Comparison of ENCODE assay signal across 10 cellular contexts in the genomic region with DNA sequence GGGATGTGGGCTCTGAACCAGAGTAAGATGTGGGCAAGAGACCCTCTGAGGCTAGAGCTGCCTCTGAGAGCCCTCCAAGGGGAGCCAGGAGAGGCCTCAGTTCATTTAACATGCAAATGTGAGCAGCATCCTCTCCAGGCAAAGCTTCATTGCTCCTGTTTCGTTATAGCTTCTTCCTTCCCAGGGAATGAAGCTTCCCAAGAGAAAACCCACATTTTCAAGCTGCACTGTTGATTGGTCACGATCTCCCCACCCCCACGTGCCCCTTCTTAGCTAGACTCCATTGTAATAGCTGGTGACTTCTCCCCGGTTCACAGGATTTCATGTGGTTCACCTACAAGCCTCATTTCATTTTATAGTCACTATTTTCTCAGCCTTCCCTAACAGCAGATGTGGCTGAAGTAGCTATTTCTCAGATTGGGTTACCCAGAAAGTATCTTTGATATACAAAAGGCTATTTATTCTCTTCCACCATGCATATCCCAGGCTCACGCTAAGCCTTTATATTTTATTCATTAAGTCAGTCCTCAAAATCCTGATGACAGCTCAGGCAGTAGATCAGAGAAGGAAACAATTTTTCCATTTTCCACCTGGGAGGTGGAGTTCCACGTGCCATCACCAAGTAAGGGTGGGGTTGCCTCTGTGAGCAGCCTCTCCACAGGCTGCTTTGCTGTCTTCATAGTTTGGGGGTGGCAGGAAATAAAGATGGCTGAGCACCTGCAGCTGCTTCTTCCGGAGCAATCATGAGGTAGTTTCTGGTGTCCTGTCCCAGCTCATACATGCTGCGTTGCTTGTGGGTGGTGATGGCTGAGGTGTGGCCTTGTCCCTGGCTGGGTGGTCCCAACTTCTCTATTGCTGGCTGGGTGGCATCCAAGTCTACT.
DNase-seq lines count a peak whose midpoint lies in the region; ATAC-seq and TF ChIP-seq lines count a peak whose summit lies in the region.
"Had no signal": no experiment of that assay in that cellular context is flagged by ENCODE, and none has a peak within 500 bp of the region (broad histone marks: within the 10 kb centered on the region; RNA-seq: fewer than 3 reads in every experiment).

No MANE protein-coding gene starts in this region.

- peak; percentile 62 for DNase-seq in NT2/D1 (ENCODE audit: low read depth, low spot score)
- DNase-seq in substantia nigra (lab: John Stamatoyannopoulos, UW), result peak in 2 of 49 donors; percentile 9 to 29
- DNase-seq in NCI-H2029 (lab: John Stamatoyannopoulos, UW), result no peak
- no peak for DNase-seq in foreskin keratinocyte
- DNase-seq in activated naive CD4-positive, alpha-beta T cell treated with anti-CD3 and anti-CD28 coated beads, Interleukin-2, amount 50 U/mL, for 16 hours, result no peak
- DNase-seq: occipital lobe had no signal

- CTCF ChIA-PET in HEK293 (lab: Yijun Ruan, JAX), result interaction anchor here (0.6 to 3.1 kb wide), 5 partner anchors 22 to 358 kb away, joined by 3 to 9 read pairs (median 8); no protein-coding TSS in a partner anchor

- no peak overlapping the region for H3K9ac ChIP-seq in NT2/D1 (ENCODE audit: insufficient read length, low read depth)

- H3K4me1 ChIP-seq in HEK293 (ENCODE audit: control insufficient read depth, insufficient read depth, low read length), result peaks cover 10% of the 10 kb centered on the region
- H3K4me1 ChIP-seq in NT2/D1 (ENCODE audit: insufficient read depth, insufficient read length), result peaks cover 13% of the 10 kb centered on the region
- peaks cover 9% of the 10 kb centered on the region for H3K4me1 ChIP-seq in foreskin keratinocyte

- POLR2A ChIA-PET in HEK293 (lab: Yijun Ruan, JAX), result interaction anchor here (0.7 to 1.2 kb wide), 3 partner anchors 17 to 311 kb away, joined by 3 read pairs; no protein-coding TSS in a partner anchor

- H3K27me3 ChIP-seq in NT2/D1 (ENCODE audit: insufficient read depth, insufficient read length) (no peaks in the 10 kb centered on the region), layer of hippocampus (ENCODE audit: control insufficient read depth, insufficient read depth, low read length) (no peaks in the 10 kb centered on the region), foreskin keratinocyte (no peaks in the 10 kb centered on the region)
- H3K27me3 ChIP-seq: colonic mucosa had no signal

- ATAC-seq in foreskin keratinocyte (no peak), HG03469 (IDR thresholded peaks at IDR 0.05; ENCODE audit: unreplicated experiment) (no peak)

- H3K9me3 ChIP-seq in HEK293 (ENCODE audit: control insufficient read depth, insufficient read depth, low read depth, low read length) (peaks cover 3% of the 10 kb centered on the region; the same call in 1 of the 2 replicates), NT2/D1 (ENCODE audit: insufficient read depth, low read length) (peaks cover 8% of the 10 kb centered on the region)
- H3K9me3 ChIP-seq: colonic mucosa had no signal

- no peak overlapping the region for H3K27ac ChIP-seq in HEK293 (ENCODE audit: extremely low read depth, low read depth, low read length)
- H3K27ac ChIP-seq in layer of hippocampus (ENCODE audit: low read depth, low read length), result peak overlapping the region; percentile 68
- peak overlapping the region; percentile 54 for H3K27ac ChIP-seq in substantia nigra (ENCODE audit: low read depth, low read length, poor library complexity, severe bottlenecking)
- H3K27ac ChIP-seq in foreskin keratinocyte, result no peak overlapping the region
- H3K27ac ChIP-seq: colonic mucosa had no signal

- TF ChIP-seq CTCF in HEK293 (tag by site-specific recombination; IDR thresholded peaks at IDR 0.05) (no peak), foreskin keratinocyte (conservative IDR thresholded peaks at IDR 0.05) (no peak)

- H3K4me3 ChIP-seq in HEK293 (ENCODE audit: low read depth, low read length) (no peak overlapping the region), NT2/D1 (ENCODE audit: insufficient read length, low read depth) (no peak overlapping the region)
- H3K4me3 ChIP-seq: colonic mucosa had no signal

- H3K36me3 ChIP-seq in HEK293 (ENCODE audit: control insufficient read depth in 2 of 2, insufficient read depth in 1 of 2, low read length in 2 of 2) (no peaks in the 10 kb centered on the region), NT2/D1 (ENCODE audit: insufficient read depth, insufficient read length, low read length) (no peaks in the 10 kb centered on the region)
- H3K36me3 ChIP-seq: colonic mucosa had no signal

TF ChIP-seq in HEK293, 187 proteins besides CTCF, POLR2A, EP300 and RAD21:
- no peak for TF ChIP-seq ZSCAN30 (tag by site-specific recombination; IDR thresholded peaks at IDR 0.05)
- TF ChIP-seq OSR2 (tag by site-specific recombination; IDR thresholded peaks at IDR 0.05), result peak; percentile 45
- no peak for TF ChIP-seq TCF7L2 (IDR thresholded peaks at IDR 0.05; ENCODE audit: borderline replicate concordance, low read depth, low read length)
- TF ChIP-seq ZNF10 (tag by site-specific recombination; IDR thresholded peaks at IDR 0.05), result 0 out of 2 replicates have a peak, but pooled peaks have one; percentile 31
- TF ChIP-seq PRDM6 (tag by site-specific recombination; IDR thresholded peaks at IDR 0.05), result peak; percentile 42
- TF ChIP-seq GLIS1 (tag by site-specific recombination; IDR thresholded peaks at IDR 0.05), result peak; percentile 37; the same call in 1 of the 2 replicates
- TF ChIP-seq ZFHX2 (tag by site-specific recombination; conservative IDR thresholded peaks at IDR 0.05), result peak; percentile 48

Comparison
In these comparisons a context has a peak if more than half of its experiments do, and no peak if none do; other contexts are left out.
1. H3K27ac ChIP-seq: peak in layer of hippocampus (single experiment) and substantia nigra (single experiment); none in HEK293 (single experiment) and foreskin keratinocyte (single experiment).